1 cellular context compared by ENCODE assay signal in genomic region chr12:3928538-3929220, GRCh38.
TF ChIP-seq lines count a peak whose summit lies in the region.

No MANE protein-coding gene starts in this region.

TF ChIP-seq in K562, 482 proteins besides CTCF, POLR2A, EP300 and RAD21:
- TF ChIP-seq TAF1 (IDR thresholded peaks at IDR 0.05; ENCODE audit: control insufficient read depth, extremely low read depth, insufficient read depth, low read length, severe bottlenecking) (no peak), E2F5 (CRISPR knock-in tag; IDR thresholded peaks at IDR 0.05) (no peak), ATF6 (CRISPR knock-in tag; IDR thresholded peaks at IDR 0.05) (no peak), GTF3C2 (IDR thresholded peaks at IDR 0.05; ENCODE audit: borderline replicate concordance, extremely low read depth, insufficient read length) (no peak), LARP7 (IDR thresholded peaks at IDR 0.05) (no peak), RFX1 (IDR thresholded peaks at IDR 0.05) (peak; percentile 68), EZH2 (IDR thresholded peaks at IDR 0.05; ENCODE audit: borderline replicate concordance, low read depth, low read length) (no peak), SPI1 (IDR thresholded peaks at IDR 0.05; ENCODE audit: borderline replicate concordance, low read depth, low read length) (peak; percentile 79), U2AF2 (optimal IDR thresholded peaks at IDR 0.05; ENCODE audit: low read depth, low read length) (no peak), ARID2 (IDR thresholded peaks at IDR 0.05) (no peak), MYC (IDR thresholded peaks at IDR 0.05; ENCODE audit: low read depth, low read length) (no peak), MYC (CRISPR knock-in tag; IDR thresholded peaks at IDR 0.05; ENCODE audit: borderline replicate concordance, low read depth) (no peak)
